In genomic region chr16:57712569-57712968, GRCh38 we compare ENCODE assay signal across 4 cellular contexts. TPM values are rescaled to one million over a fixed set of nuclear protein-coding genes. Genes with fewer than 3 reads are reported as not detected.
"Had no signal": no experiment of that assay in that cellular context is flagged by ENCODE, and none has a peak within 500 bp of the region (broad histone marks: within the 10 kb centered on the region; RNA-seq: fewer than 3 reads in every experiment).

No MANE protein-coding gene starts in this region.

RNA-seq across cellular contexts. Expression of gene DRC7, which starts 18.0 kb away (rescaled TPM):
- total RNA-seq: HT-29, HT1080, IMR-90 had no signal
- polyA plus RNA-seq: IgD-negative memory B cell, IMR-90 had no signal

RNA-seq across cellular contexts. Expression of gene ADGRG3, which starts 44.5 kb away (rescaled TPM):
- total RNA-seq: HT-29, HT1080, IMR-90 had no signal
- polyA plus RNA-seq: IgD-negative memory B cell, IMR-90 had no signal
